Comparison of ENCODE assay signal across 2 cellular contexts in the genomic region with DNA sequence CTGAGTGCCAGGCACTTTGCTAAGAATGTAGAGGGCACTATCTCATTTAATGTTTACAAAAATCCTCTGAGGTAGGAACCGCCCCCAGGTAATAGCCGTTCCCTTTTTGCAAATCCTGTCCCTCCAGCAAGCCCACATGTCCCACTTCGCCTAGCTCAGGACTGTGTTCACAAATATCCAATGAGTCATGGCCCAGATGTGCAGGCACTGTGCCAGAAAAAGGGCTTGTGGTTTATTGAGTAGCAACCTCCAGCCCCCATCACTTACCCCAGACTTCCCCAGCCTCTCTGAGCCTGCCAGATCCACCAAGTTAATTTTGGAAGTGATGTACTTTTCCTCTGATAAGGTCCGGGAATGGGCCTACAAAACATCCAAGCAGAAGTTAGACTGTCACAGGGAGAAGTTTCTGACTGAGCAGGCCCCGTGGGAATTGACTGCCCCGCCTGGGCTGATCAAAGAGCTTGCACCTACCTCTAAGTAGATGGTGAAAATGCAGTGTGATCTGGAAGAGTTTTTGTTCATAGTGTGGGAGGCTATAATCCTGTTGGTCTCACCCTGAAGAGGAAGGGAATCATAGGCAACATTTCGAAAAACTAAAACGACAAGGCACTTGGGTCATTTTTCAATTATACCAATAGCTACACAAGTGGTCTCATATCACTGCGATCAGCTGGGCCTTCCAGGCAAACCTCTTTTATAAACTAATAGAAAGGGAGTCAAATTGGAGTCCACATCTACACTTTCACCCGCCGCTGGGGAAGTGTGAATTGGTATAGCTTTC.
TF ChIP-seq lines count a peak whose summit lies in the region.

No MANE protein-coding gene starts in this region.

TF ChIP-seq in GM12878, 131 proteins besides CTCF, POLR2A, EP300 and RAD21 (continues in another document):
- TF ChIP-seq SMC3 (IDR thresholded peaks at IDR 0.05; ENCODE audit: borderline replicate concordance, low read length): no peak
- TF ChIP-seq EED (IDR thresholded peaks at IDR 0.05; ENCODE audit: low read depth): peak; percentile 80
- TF ChIP-seq NFYA (IDR thresholded peaks at IDR 0.05; ENCODE audit: borderline replicate concordance, low read depth, low read length): no peak
- TF ChIP-seq, protein P1, sequence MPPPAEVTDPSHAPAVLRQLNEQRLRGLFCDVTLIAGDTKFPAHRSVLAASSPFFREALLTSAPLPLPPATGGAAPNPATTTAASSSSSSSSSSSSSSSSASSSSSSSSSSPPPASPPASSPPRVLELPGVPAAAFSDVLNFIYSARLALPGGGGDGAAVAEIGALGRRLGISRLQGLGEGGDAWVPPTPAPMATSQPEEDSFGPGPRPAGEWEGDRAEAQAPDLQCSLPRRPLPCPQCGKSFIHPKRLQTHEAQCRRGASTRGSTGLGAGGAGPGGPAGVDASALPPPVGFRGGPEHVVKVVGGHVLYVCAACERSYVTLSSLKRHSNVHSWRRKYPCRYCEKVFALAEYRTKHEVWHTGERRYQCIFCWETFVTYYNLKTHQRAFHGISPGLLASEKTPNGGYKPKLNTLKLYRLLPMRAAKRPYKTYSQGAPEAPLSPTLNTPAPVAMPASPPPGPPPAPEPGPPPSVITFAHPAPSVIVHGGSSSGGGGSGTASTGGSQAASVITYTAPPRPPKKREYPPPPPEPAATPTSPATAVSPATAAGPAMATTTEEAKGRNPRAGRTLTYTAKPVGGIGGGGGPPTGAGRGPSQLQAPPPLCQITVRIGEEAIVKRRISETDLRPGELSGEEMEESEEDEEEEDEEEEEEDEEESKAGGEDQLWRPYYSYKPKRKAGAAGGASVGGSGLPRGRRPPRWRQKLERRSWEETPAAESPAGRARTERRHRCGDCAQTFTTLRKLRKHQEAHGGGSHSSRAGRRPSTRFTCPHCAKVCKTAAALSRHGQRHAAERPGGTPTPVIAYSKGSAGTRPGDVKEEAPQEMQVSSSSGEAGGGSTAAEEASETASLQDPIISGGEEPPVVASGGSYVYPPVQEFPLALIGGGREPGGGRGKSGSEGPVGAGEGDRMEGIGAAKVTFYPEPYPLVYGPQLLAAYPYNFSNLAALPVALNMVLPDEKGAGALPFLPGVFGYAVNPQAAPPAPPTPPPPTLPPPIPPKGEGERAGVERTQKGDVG (CRISPR knock-in tag; IDR thresholded peaks at IDR 0.05): no peak
- TF ChIP-seq CHD4 (IDR thresholded peaks at IDR 0.05): no peak
- peak; percentile 2; the same call in 1 of the 2 replicates for TF ChIP-seq SPI1 (IDR thresholded peaks at IDR 0.05; ENCODE audit: borderline replicate concordance, insufficient read depth, low read depth, low read length)
- no peak for TF ChIP-seq ZNF207 (IDR thresholded peaks at IDR 0.05; ENCODE audit: borderline replicate concordance)
- TF ChIP-seq CEBPB (IDR thresholded peaks at IDR 0.05; ENCODE audit: borderline replicate concordance in 1 of 2, low read depth in 2 of 2, low read length in 2 of 2): no peak; a peak in 1 of 4 replicates
- TF ChIP-seq ETV6 (conservative IDR thresholded peaks at IDR 0.05 in 1 of 2, IDR thresholded peaks at IDR 0.05 in 1 of 2; ENCODE audit: borderline replicate concordance in 1 of 2, low read depth in 1 of 2): no peak
- peak; percentile 58; the same call in 1 of the 2 replicates for TF ChIP-seq CBFB (IDR thresholded peaks at IDR 0.05; ENCODE audit: low read depth)
- TF ChIP-seq ZNF384 (IDR thresholded peaks at IDR 0.05; ENCODE audit: borderline replicate concordance, low read depth, low read length): no peak
- TF ChIP-seq LARP7 (IDR thresholded peaks at IDR 0.05): no peak
- TF ChIP-seq ZNF217 (IDR thresholded peaks at IDR 0.05): no peak
- TF ChIP-seq SIN3A (IDR thresholded peaks at IDR 0.05; ENCODE audit: low read depth, low read length): no peak
- TF ChIP-seq BCLAF1 (IDR thresholded peaks at IDR 0.05): no peak
- TF ChIP-seq YBX1 (IDR thresholded peaks at IDR 0.05): no peak
- TF ChIP-seq TAF1 (IDR thresholded peaks at IDR 0.05; ENCODE audit: borderline replicate concordance, low read depth, low read length): no peak
- no peak for TF ChIP-seq SKIL (IDR thresholded peaks at IDR 0.05; ENCODE audit: low read depth, poor library complexity, severe bottlenecking)
- TF ChIP-seq, protein P2, sequence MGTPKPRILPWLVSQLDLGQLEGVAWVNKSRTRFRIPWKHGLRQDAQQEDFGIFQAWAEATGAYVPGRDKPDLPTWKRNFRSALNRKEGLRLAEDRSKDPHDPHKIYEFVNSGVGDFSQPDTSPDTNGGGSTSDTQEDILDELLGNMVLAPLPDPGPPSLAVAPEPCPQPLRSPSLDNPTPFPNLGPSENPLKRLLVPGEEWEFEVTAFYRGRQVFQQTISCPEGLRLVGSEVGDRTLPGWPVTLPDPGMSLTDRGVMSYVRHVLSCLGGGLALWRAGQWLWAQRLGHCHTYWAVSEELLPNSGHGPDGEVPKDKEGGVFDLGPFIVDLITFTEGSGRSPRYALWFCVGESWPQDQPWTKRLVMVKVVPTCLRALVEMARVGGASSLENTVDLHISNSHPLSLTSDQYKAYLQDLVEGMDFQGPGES (IDR thresholded peaks at IDR 0.05): no peak

TF ChIP-seq in HepG2, 621 proteins besides CTCF, POLR2A, EP300 and RAD21:
- TF ChIP-seq, protein P3, sequence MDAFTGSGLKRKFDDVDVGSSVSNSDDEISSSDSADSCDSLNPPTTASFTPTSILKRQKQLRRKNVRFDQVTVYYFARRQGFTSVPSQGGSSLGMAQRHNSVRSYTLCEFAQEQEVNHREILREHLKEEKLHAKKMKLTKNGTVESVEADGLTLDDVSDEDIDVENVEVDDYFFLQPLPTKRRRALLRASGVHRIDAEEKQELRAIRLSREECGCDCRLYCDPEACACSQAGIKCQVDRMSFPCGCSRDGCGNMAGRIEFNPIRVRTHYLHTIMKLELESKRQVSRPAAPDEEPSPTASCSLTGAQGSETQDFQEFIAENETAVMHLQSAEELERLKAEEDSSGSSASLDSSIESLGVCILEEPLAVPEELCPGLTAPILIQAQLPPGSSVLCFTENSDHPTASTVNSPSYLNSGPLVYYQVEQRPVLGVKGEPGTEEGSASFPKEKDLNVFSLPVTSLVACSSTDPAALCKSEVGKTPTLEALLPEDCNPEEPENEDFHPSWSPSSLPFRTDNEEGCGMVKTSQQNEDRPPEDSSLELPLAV (CRISPR knock-in tag; conservative IDR thresholded peaks at IDR 0.05; ENCODE audit: low read depth): no peak
- TF ChIP-seq CCDC6 (CRISPR knock-in tag; IDR thresholded peaks at IDR 0.05) (no peak), NR2C2 (CRISPR knock-in tag; IDR thresholded peaks at IDR 0.05; ENCODE audit: borderline replicate concordance) (no peak), FOSL2 (CRISPR knock-in tag; IDR thresholded peaks at IDR 0.05) (peak; percentile 91), ZSCAN25 (CRISPR knock-in tag; IDR thresholded peaks at IDR 0.05) (no peak), STAG1 (CRISPR knock-in tag; IDR thresholded peaks at IDR 0.05) (no peak), ARID5B (CRISPR knock-in tag; IDR thresholded peaks at IDR 0.05) (0 out of 2 replicates have a peak, but pooled peaks have one; percentile 16), KLF9 (CRISPR knock-in tag; IDR thresholded peaks at IDR 0.05; ENCODE audit: low read depth) (no peak), ZMYM4 (CRISPR knock-in tag; IDR thresholded peaks at IDR 0.05) (no peak), ZNF782 (CRISPR knock-in tag; IDR thresholded peaks at IDR 0.05; ENCODE audit: borderline replicate concordance) (no peak), HNRNPLL (IDR thresholded peaks at IDR 0.05; ENCODE audit: low read depth, low read length, poor library complexity, severe bottlenecking) (no peak), NFKBIZ (CRISPR knock-in tag; IDR thresholded peaks at IDR 0.05) (no peak), ZNF563 (CRISPR knock-in tag; IDR thresholded peaks at IDR 0.05) (no peak), BORCS8-MEF2B (CRISPR knock-in tag; IDR thresholded peaks at IDR 0.05) (no peak)
- TF ChIP-seq, protein P4, sequence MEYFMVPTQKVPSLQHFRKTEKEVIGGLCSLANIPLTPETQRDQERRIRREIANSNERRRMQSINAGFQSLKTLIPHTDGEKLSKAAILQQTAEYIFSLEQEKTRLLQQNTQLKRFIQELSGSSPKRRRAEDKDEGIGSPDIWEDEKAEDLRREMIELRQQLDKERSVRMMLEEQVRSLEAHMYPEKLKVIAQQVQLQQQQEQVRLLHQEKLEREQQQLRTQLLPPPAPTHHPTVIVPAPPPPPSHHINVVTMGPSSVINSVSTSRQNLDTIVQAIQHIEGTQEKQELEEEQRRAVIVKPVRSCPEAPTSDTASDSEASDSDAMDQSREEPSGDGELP (IDR thresholded peaks at IDR 0.05; ENCODE audit: borderline replicate concordance, low read depth): peak; percentile 49; the same call in 1 of the 2 replicates
TF ChIP-seq in HepG2: peak in this region for 3.
